Comparison of ENCODE assay signal across 22 cellular contexts in the genomic region with DNA sequence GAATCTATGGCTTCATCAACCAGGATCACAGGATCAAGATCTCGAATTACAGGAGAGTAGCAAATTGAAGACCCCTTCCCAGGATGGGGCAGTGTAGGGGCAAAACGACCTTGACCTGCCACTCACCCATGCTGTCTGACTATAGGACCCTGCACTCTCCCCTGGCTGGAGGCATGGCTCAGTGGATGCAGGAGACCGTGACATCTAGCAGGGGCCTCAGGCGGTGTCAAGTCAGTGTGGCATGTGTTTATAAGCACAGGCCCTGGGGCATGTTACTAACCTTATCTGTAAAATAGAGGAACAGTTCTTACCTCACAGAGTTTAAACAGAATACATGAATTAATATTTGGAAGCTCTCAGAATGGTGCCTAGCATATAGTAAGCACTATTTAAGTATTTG. TPM values are rescaled to one million over a fixed set of nuclear protein-coding genes. Genes with fewer than 3 reads are reported as not detected.
"Had no signal": no experiment of that assay in that cellular context is flagged by ENCODE, and none has a peak within 500 bp of the region (broad histone marks: within the 10 kb centered on the region; RNA-seq: fewer than 3 reads in every experiment).

No MANE protein-coding gene starts in this region.

- DNase-seq: activated CD4-positive, alpha-beta T cell treated with anti-CD3 and anti-CD28 coated beads, Interleukin-2, amount 10 ng/mL, durations not matched to agents 24 days and 14 days; activated CD8-positive, alpha-beta T cell treated with anti-CD3 and anti-CD28 coated beads, Interleukin-2, amount 10 ng/mL, durations not matched to agents 7 days and 5 days; activated naive CD4-positive, alpha-beta T cell treated with anti-CD3 and anti-CD28 coated beads for 36 hours; activated naive CD8-positive, alpha-beta T cell treated with anti-CD3 and anti-CD28 coated beads, Interleukin-2, amount 10 ng/mL, durations not matched to agents 7 days and 5 days; amygdala; colonic mucosa; esophagus squamous epithelium; gastrocnemius medialis; left colon; lower lobe of right lung; naive B cell; psoas muscle; right cardiac atrium; stimulated activated CD4-positive, alpha-beta T cell treated with anti-CD3 and anti-CD28 coated beads, Interleukin-12 subunit alpha, Interleukin-12 subunit beta, amount 100 ng/mL, for 4 hours; stimulated activated CD4-positive, alpha-beta T cell treated with anti-CD3 and anti-CD28 coated beads, Interleukin-4, amount 100 ng/mL, for 4 hours; T-helper 2 cell had no signal

- H3K36me3 Mint-ChIP-seq: activated naive CD8-positive, alpha-beta T cell treated with anti-CD3 and anti-CD28 coated beads, Interleukin-2, amount 10 ng/mL, durations not matched to agents 7 days and 5 days had no signal

- ATAC-seq: activated CD4-positive, CD25-positive, alpha-beta regulatory T cell treated with anti-CD3 and anti-CD28 coated beads, Interleukin-2, amount 50 U/mL, for 24 hours; activated CD8-positive, alpha-beta T cell treated with anti-CD3 and anti-CD28 coated beads, Interleukin-2, amount 10 ng/mL, durations not matched to agents 7 days and 5 days; gastrocnemius medialis; left colon; lower lobe of right lung; psoas muscle; right cardiac atrium had no signal

- H3K27me3 Mint-ChIP-seq: naive B cell had no signal

- H3K27ac ChIP-seq: colonic mucosa, esophagus squamous epithelium, gastrocnemius medialis, lower lobe of right lung, ovary, psoas muscle, tibial nerve had no signal

- H3K27me3 ChIP-seq: colonic mucosa, esophagus squamous epithelium, ovary, tibial nerve had no signal

- H3K9me3 ChIP-seq: colonic mucosa, esophagus squamous epithelium, gastrocnemius medialis, lower lobe of right lung, ovary, psoas muscle, tibial nerve had no signal

- H3K4me3 ChIP-seq: colonic mucosa, esophagus squamous epithelium, gastrocnemius medialis, lower lobe of right lung, ovary, psoas muscle, tibial nerve had no signal

- FAIRE-seq: bronchial epithelial cell, keratinocyte had no signal

- H3K9me3 Mint-ChIP-seq: activated naive CD4-positive, alpha-beta T cell treated with anti-CD3 and anti-CD28 coated beads for 36 hours; activated naive CD8-positive, alpha-beta T cell treated with anti-CD3 and anti-CD28 coated beads, Interleukin-2, amount 10 ng/mL, durations not matched to agents 7 days and 5 days; naive B cell; stimulated activated naive CD8-positive, alpha-beta T cell treated with anti-CD3 and anti-CD28 coated beads, Interleukin-15, Interleukin-2, amounts not matched to agents 100 ng/mL and 50 ng/mL, for 24 hours had no signal

- H3K36me3 ChIP-seq: colonic mucosa, gastrocnemius medialis, lower lobe of right lung, ovary had no signal

- H3K4me1 ChIP-seq: colonic mucosa, psoas muscle had no signal

- H3K4me3 Mint-ChIP-seq: activated CD4-positive, alpha-beta T cell treated with anti-CD3 and anti-CD28 coated beads, Interleukin-2, amount 10 ng/mL, durations not matched to agents 24 days and 14 days; activated CD8-positive, alpha-beta T cell treated with anti-CD3 and anti-CD28 coated beads, Interleukin-2, amount 10 ng/mL, durations not matched to agents 7 days and 5 days; activated naive CD4-positive, alpha-beta T cell treated with anti-CD3 and anti-CD28 coated beads for 36 hours; activated naive CD8-positive, alpha-beta T cell treated with anti-CD3 and anti-CD28 coated beads, Interleukin-2, amount 10 ng/mL, durations not matched to agents 7 days and 5 days; stimulated activated naive CD8-positive, alpha-beta T cell treated with anti-CD3 and anti-CD28 coated beads, Interleukin-15, Interleukin-2, amounts not matched to agents 100 ng/mL and 50 ng/mL, for 24 hours had no signal

- H3K27ac Mint-ChIP-seq: activated CD4-positive, alpha-beta T cell treated with anti-CD3 and anti-CD28 coated beads, Interleukin-2, amount 10 ng/mL, durations not matched to agents 24 days and 14 days; activated CD8-positive, alpha-beta T cell treated with anti-CD3 and anti-CD28 coated beads, Interleukin-2, amount 10 ng/mL, durations not matched to agents 7 days and 5 days; activated naive CD4-positive, alpha-beta T cell treated with anti-CD3 and anti-CD28 coated beads for 36 hours; activated naive CD8-positive, alpha-beta T cell treated with anti-CD3 and anti-CD28 coated beads, Interleukin-2, amount 10 ng/mL, durations not matched to agents 7 days and 5 days; stimulated activated naive CD8-positive, alpha-beta T cell treated with anti-CD3 and anti-CD28 coated beads, Interleukin-15, Interleukin-2, amounts not matched to agents 100 ng/mL and 50 ng/mL, for 24 hours had no signal

RNA-seq across cellular contexts. Expression of a gene that starts 3.5 kb away (rescaled TPM):
- total RNA-seq: bronchial epithelial cell had no signal

RNA-seq across cellular contexts. Expression of a gene that starts 24.9 kb away (rescaled TPM):
- total RNA-seq: activated CD8-positive, alpha-beta T cell treated with anti-CD3 and anti-CD28 coated beads, Interleukin-2, amount 10 ng/mL, durations not matched to agents 7 days and 5 days; activated naive CD8-positive, alpha-beta T cell treated with anti-CD3 and anti-CD28 coated beads, Interleukin-2, amount 10 ng/mL, durations not matched to agents 7 days and 5 days; bronchial epithelial cell had no signal
- polyA plus RNA-seq: keratinocyte had no signal
